22 cellular contexts compared by ENCODE assay signal in the genomic region with DNA sequence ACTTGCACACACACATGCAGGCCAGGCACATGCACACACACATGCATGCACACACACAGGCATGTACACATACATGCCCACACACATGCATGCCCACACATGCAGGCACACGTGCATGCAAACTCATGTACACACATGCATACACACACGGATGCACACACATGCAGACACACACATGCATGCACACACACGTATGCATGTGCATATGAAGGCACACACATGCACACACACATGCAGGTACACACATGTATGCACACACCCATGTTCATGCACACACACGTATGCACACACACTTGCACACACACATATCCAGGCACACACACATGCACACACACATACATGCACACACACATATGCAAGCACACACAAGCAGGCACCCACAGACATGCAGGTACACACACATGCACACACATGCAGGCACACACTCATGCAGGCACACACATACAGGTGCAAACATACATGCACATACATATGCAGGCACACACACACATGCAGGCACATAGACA.
"Had no signal": no experiment of that assay in that cellular context is flagged by ENCODE, and none has a peak within 500 bp of the region (broad histone marks: within the 10 kb centered on the region; RNA-seq: fewer than 3 reads in every experiment).

No MANE protein-coding gene starts in this region.

- DNase-seq: activated B cell treated with CpG ODN at 0.5 μM for 24 hours; activated CD4-positive, alpha-beta memory T cell treated with anti-CD3 and anti-CD28 coated beads for 36 hours; activated CD4-positive, alpha-beta T cell treated with anti-CD3 and anti-CD28 coated beads, Interleukin-2, amount 10 ng/mL, durations not matched to agents 7 days and 5 days; activated CD8-positive, alpha-beta memory T cell treated with anti-CD3 and anti-CD28 coated beads for 24 hours; activated gamma-delta T cell; activated naive CD4-positive, alpha-beta T cell treated with anti-CD3 and anti-CD28 coated beads for 36 hours; activated T-cell treated with anti-CD3 and anti-CD28 coated beads, Interleukin-2, amount 50 U/mL, for 48 hours; amygdala; brain microvascular endothelial cell; Kasumi-1; NCI-H1092; NCI-H1417; NCI-H2029; NCI-H345; NCI-H510A; NCI-H526 treated with DMSO at 0.1 percent for 48 hours; NCI-H82; SIG-M5; T-helper 17 cell; T-helper 9 cell had no signal

- H3K4me3 Mint-ChIP-seq: activated B cell treated with CpG ODN at 0.5 μM for 24 hours; activated CD4-positive, alpha-beta memory T cell treated with anti-CD3 and anti-CD28 coated beads for 36 hours; activated CD4-positive, alpha-beta T cell treated with anti-CD3 and anti-CD28 coated beads, Interleukin-2, amount 10 ng/mL, durations not matched to agents 7 days and 5 days; activated naive CD4-positive, alpha-beta T cell treated with anti-CD3 and anti-CD28 coated beads for 36 hours; activated naive CD8-positive, alpha-beta T cell; activated T-helper 17 cell treated with anti-CD3 and anti-CD28 coated beads, Interleukin-2, amount 50 U/mL, for 72 hours; T-helper 17 cell had no signal

- H3K27ac ChIP-seq: brain microvascular endothelial cell had no signal

- H3K9me3 Mint-ChIP-seq: activated B cell treated with CpG ODN at 0.5 μM for 24 hours; activated CD4-positive, alpha-beta memory T cell treated with anti-CD3 and anti-CD28 coated beads for 36 hours; activated naive CD4-positive, alpha-beta T cell treated with anti-CD3 and anti-CD28 coated beads for 36 hours had no signal

- H3K27me3 ChIP-seq: brain microvascular endothelial cell had no signal

- ATAC-seq: activated T-helper 17 cell treated with anti-CD3 and anti-CD28 coated beads, Interleukin-2, amount 50 U/mL, for 72 hours; T-helper 17 cell had no signal

- H3K36me3 Mint-ChIP-seq: activated CD4-positive, alpha-beta memory T cell treated with anti-CD3 and anti-CD28 coated beads for 36 hours; activated naive CD8-positive, alpha-beta T cell had no signal

- H3K27ac Mint-ChIP-seq: activated B cell treated with CpG ODN at 0.5 μM for 24 hours; activated CD4-positive, alpha-beta memory T cell treated with anti-CD3 and anti-CD28 coated beads for 36 hours; activated CD4-positive, alpha-beta T cell treated with anti-CD3 and anti-CD28 coated beads, Interleukin-2, amount 10 ng/mL, durations not matched to agents 7 days and 5 days; activated naive CD4-positive, alpha-beta T cell treated with anti-CD3 and anti-CD28 coated beads for 36 hours; activated naive CD8-positive, alpha-beta T cell; activated T-helper 17 cell treated with anti-CD3 and anti-CD28 coated beads, Interleukin-2, amount 50 U/mL, for 72 hours; T-helper 17 cell had no signal

- H3K36me3 ChIP-seq: brain microvascular endothelial cell had no signal

- H3K4me1 Mint-ChIP-seq: activated B cell treated with CpG ODN at 0.5 μM for 24 hours; activated CD4-positive, alpha-beta T cell treated with anti-CD3 and anti-CD28 coated beads, Interleukin-2, amount 10 ng/mL, durations not matched to agents 7 days and 5 days; activated T-helper 17 cell treated with anti-CD3 and anti-CD28 coated beads, Interleukin-2, amount 50 U/mL, for 72 hours; T-helper 17 cell had no signal
